ENCODE assay signal across 15 cellular contexts in genomic region chr5:132277971-132278964, GRCh38. TPM values are rescaled to one million over a fixed set of nuclear protein-coding genes. Genes with fewer than 3 reads are reported as not detected.
DNase-seq lines count a peak whose midpoint lies in the region; ATAC-seq, FAIRE-seq and TF ChIP-seq lines count a peak whose summit lies in the region.
"Had no signal": no experiment of that assay in that cellular context is flagged by ENCODE, and none has a peak within 500 bp of the region (broad histone marks: within the 10 kb centered on the region; RNA-seq: fewer than 3 reads in every experiment).

No MANE protein-coding gene starts in this region.

- FAIRE-seq in K562 (lab: Jason Lieb, UNC): peak; percentile 98
- FAIRE-seq: G401.6 had no signal

- H3K9me1 ChIP-seq in K562 (ENCODE audit: control insufficient read depth, insufficient read depth, low read length): no peaks in the 10 kb centered on the region

- POLR2A ChIA-PET in K562 (lab: Yijun Ruan, JAX): interaction anchor here (0.6 to 2.5 kb wide), 12 partner anchors 11 to 207 kb away, joined by 3 to 26 read pairs (median 4); partner anchors contain the start of gene SLC22A4

- peak overlapping the region; percentile 48 for H3K27ac Mint-ChIP-seq in mesothelial cell of epicardium
- H3K27ac Mint-ChIP-seq: activated CD8-positive, alpha-beta T cell treated with anti-CD3 and anti-CD28 coated beads, Interleukin-2, amount 10 ng/mL, durations not matched to agents 7 days and 5 days; effector memory CD8-positive, alpha-beta T cell had no signal

- H3K4me3 ChIP-seq in BLaER1 treated with 17β-estradiol and CSF1 and Interleukin-3, amounts not matched to agents 10 nM and 100 nM: no peak overlapping the region
- H3K4me3 ChIP-seq in K562 (no peak overlapping the region), brain microvascular endothelial cell (ENCODE audit: low read depth, low read length) (no peak overlapping the region)
- H3K4me3 ChIP-seq: breast epithelium had no signal

- intact Hi-C loops in K562 (cut with micrococcal nuclease): loop anchor here (1.0 to 2.0 kb wide), 3 partner anchors 15 to 218 kb away; no protein-coding TSS in a partner anchor

- TF ChIP-seq CTCF in K562 (IDR thresholded peaks at IDR 0.05 in 2 of 3, conservative IDR thresholded peaks at IDR 0.05 in 1 of 3; ENCODE audit: insufficient read depth in 2 of 3, low read depth in 1 of 3, low read length in 3 of 3) (0 out of 6 replicates have a peak, but pooled peaks have one; percentile 8 to 25 (median 20)), mesothelial cell of epicardium (IDR thresholded peaks at IDR 0.05; ENCODE audit: unreplicated experiment) (no peak), brain microvascular endothelial cell (IDR thresholded peaks at IDR 0.05; ENCODE audit: low read depth, low read length, missing control alignments) (no peak)

- TF ChIP-seq POLR2A in K562 (conservative IDR thresholded peaks at IDR 0.05): no peak

- H3K4me3 Mint-ChIP-seq in mesothelial cell of epicardium: no peak overlapping the region
- H3K4me3 Mint-ChIP-seq: activated CD8-positive, alpha-beta T cell treated with anti-CD3 and anti-CD28 coated beads, Interleukin-2, amount 10 ng/mL, durations not matched to agents 7 days and 5 days; effector memory CD8-positive, alpha-beta T cell had no signal

- no peaks in the 10 kb centered on the region; a peak in 1 of 22 replicates for H4K20me1 ChIP-seq in BLaER1 treated with 17β-estradiol and CSF1 and Interleukin-3, amounts not matched to agents 10 nM and 100 nM
- H4K20me1 ChIP-seq in K562 (replicated peaks; ENCODE audit: control insufficient read depth, insufficient read depth, low read length): no peaks in the 10 kb centered on the region

- BruUV-seq in K562 (replicated peaks; lab: Mats Ljungman, UMichigan): no TSS peak

- no peaks in the 10 kb centered on the region for H3K36me3 ChIP-seq in BLaER1 treated with 17β-estradiol and CSF1 and Interleukin-3, amounts not matched to agents 10 nM and 100 nM
- H3K36me3 ChIP-seq in K562 (ENCODE audit: control insufficient read depth, insufficient read depth, low read length): no peaks in the 10 kb centered on the region
- peaks cover 8% of the 10 kb centered on the region for H3K36me3 ChIP-seq in brain microvascular endothelial cell (replicated peaks)
- H3K36me3 ChIP-seq: breast epithelium had no signal

- peaks cover 5% of the 10 kb centered on the region for H3K36me3 Mint-ChIP-seq in mesothelial cell of epicardium

- H3K9ac ChIP-seq in BLaER1 treated with 17β-estradiol and CSF1 and Interleukin-3, amounts not matched to agents 10 nM and 100 nM: no peak overlapping the region
- H3K9ac ChIP-seq in K562 (ENCODE audit: insufficient read depth in 1 of 2, low read depth in 2 of 2, low read length in 2 of 2): peak overlapping the region; percentile 33 to 45; a peak in 3 of 4 replicates

- no peak overlapping the region for H3K27ac ChIP-seq in BLaER1 treated with 17β-estradiol and CSF1 and Interleukin-3, amounts not matched to agents 10 nM and 100 nM
- H3K27ac ChIP-seq in K562 (ENCODE audit: extremely low read depth, low read depth, low read length): peak overlapping the region; percentile 52
- H3K27ac ChIP-seq in brain microvascular endothelial cell: no peak overlapping the region
- H3K27ac ChIP-seq: breast epithelium, VCaP had no signal

- H3K9me3 Mint-ChIP-seq in mesothelial cell of epicardium: no peaks in the 10 kb centered on the region
- H3K9me3 Mint-ChIP-seq: effector memory CD8-positive, alpha-beta T cell had no signal

- WGBS in K562 (ENCODE audit: insufficient coverage, low coverage, missing lambda C conversion rate): 45% methylated on average over 7 of the region's 7 CpGs

- H3K79me2 ChIP-seq in K562 (ENCODE audit: control insufficient read depth, insufficient read depth, low read length): no peaks in the 10 kb centered on the region

- peaks cover 19% of the 10 kb centered on the region for H3K4me1 Mint-ChIP-seq in mesothelial cell of epicardium

- H3K27me3 Mint-ChIP-seq in mesothelial cell of epicardium (ENCODE audit: low read depth): no peaks in the 10 kb centered on the region

- H3K4me2 ChIP-seq in BLaER1 treated with 17β-estradiol and CSF1 and Interleukin-3, amounts not matched to agents 10 nM and 100 nM: peak overlapping the region in 8 of 11 experiments; percentile 33 to 62 (median 50); a peak in 16 of 22 replicates
- H3K4me2 ChIP-seq in K562 (ENCODE audit: insufficient read depth, low read length): peak overlapping the region; percentile 24; the same call in 1 of the 2 replicates

- TF ChIP-seq RAD21 in K562 (CRISPR knock-in tag; conservative IDR thresholded peaks at IDR 0.05 in 1 of 2, IDR thresholded peaks at IDR 0.05 in 1 of 2): 0 out of 4 replicates have a peak, but pooled peaks of 1 of the 2 experiments have one; percentile 18

- DNase-seq in K562 (ENCODE audit: extremely low read depth in 1 of 4, low spot score in 3 of 4) (peak; percentile 66 to 90 (median 78)), mesothelial cell of epicardium (ENCODE audit: low spot score in 2 of 2, unreplicated experiment in 2 of 2) (no peak), brain microvascular endothelial cell (no peak)
- no peak for DNase-seq in effector CD8-positive, alpha-beta T cell (lab: John Stamatoyannopoulos, UW)
- no peak for DNase-seq in stimulated activated CD4-positive, alpha-beta T cell treated with anti-CD3 and anti-CD28 coated beads, Interleukin-2, amount 100 ng/mL, for 48 hours
- DNase-seq: ACHN; activated CD8-positive, alpha-beta T cell treated with anti-CD3 and anti-CD28 coated beads, Interleukin-2, amount 10 ng/mL, durations not matched to agents 7 days and 5 days; effector memory CD8-positive, alpha-beta T cell; NCI-H187; NCI-H524; PC-3 had no signal

- in situ Hi-C loops in K562 (cut with MboI) (no loop called here), brain microvascular endothelial cell (cut with HindIII; ENCODE audit: low pct_ligation_motif_present, low sequenced_read_pairs) (no loop called here)

- H2AFZ ChIP-seq in K562 (ENCODE audit: low read depth, low read length): peak overlapping the region; percentile 83

- CTCF ChIA-PET in K562 (lab: Yijun Ruan, JAX; ENCODE audit: low intra/inter-chr PET ratio): no interaction called here

- H3K4me1 ChIP-seq in BLaER1 treated with 17β-estradiol and CSF1 and Interleukin-3, amounts not matched to agents 10 nM and 100 nM: peaks cover 13 to 21% (median 16%) of the 10 kb centered on the region in 10 experiments; a peak in 19 of 20 replicates
- peaks cover 40 to 44% of the 10 kb centered on the region in 2 experiments; a peak in 4 of 5 replicates for H3K4me1 ChIP-seq in K562 (replicated peaks in 1 of 2; ENCODE audit: control insufficient read depth in 2 of 2, insufficient read depth in 2 of 2, low read length in 2 of 2)
- H3K4me1 ChIP-seq: breast epithelium had no signal

- TF ChIP-seq EP300 in K562 (IDR thresholded peaks at IDR 0.05; ENCODE audit: low read length): no peak

- no peaks in the 10 kb centered on the region for H3K27me3 ChIP-seq in BLaER1 treated with 17β-estradiol and CSF1 and Interleukin-3, amounts not matched to agents 10 nM and 100 nM
- H3K27me3 ChIP-seq in K562 (ENCODE audit: control insufficient read depth in 2 of 2, insufficient read depth in 2 of 2, low read length in 2 of 2) (no peaks in the 10 kb centered on the region), brain microvascular endothelial cell (replicated peaks) (no peaks in the 10 kb centered on the region)
- H3K27me3 ChIP-seq: breast epithelium had no signal

- H3K9me3 ChIP-seq in BLaER1 treated with 17β-estradiol and CSF1 and Interleukin-3, amounts not matched to agents 10 nM and 100 nM (replicated peaks in 1 of 11): peaks cover 0 to 12% (median 9%) of the 10 kb centered on the region in 11 experiments; a peak in 16 of 22 replicates
- H3K9me3 ChIP-seq in K562 (replicated peaks; ENCODE audit: control insufficient read depth, insufficient read depth, low read depth, low read length): no peaks in the 10 kb centered on the region; the same call in 1 of the 2 replicates
- H3K9me3 ChIP-seq: breast epithelium had no signal

- peak; percentile 89 for ATAC-seq in K562
- ATAC-seq: activated CD8-positive, alpha-beta T cell treated with anti-CD3 and anti-CD28 coated beads, Interleukin-2, amount 10 ng/mL, durations not matched to agents 7 days and 5 days; effector memory CD8-positive, alpha-beta T cell; PC-3 had no signal

RNA-seq across cellular contexts. Expression of gene SLC22A4, which starts 15.9 kb away (rescaled TPM):
- total RNA-seq in K562 (2011; cell fraction: chromatin; rRNA removed; ENCODE audit: low replicate concordance): 10.8 and 13.1 TPM in 2 replicates
- 15.8 and 21.3 TPM in 2 replicates for total RNA-seq in K562 (2011; cell fraction: nucleolus; rRNA removed)
- total RNA-seq in K562 (2011; cell fraction: nucleoplasm; rRNA removed): 10.2 and 12.6 TPM in 2 replicates
- total RNA-seq in K562 (2014; rRNA removed) (6.5 and 7.9 TPM in 2 replicates), K562 (2014; rRNA removed; fragmentation: Illumina TruSeq; extraction: Trizol) (5.7 and 6.2 TPM in 2 replicates), K562 (2015; rRNA removed; fragmentation: Illumina TruSeq; extraction: Trizol) (4.5 and 4.8 TPM in 2 replicates), K562 (2021) (7.6 and 9.6 TPM in 2 replicates), mesothelial cell of epicardium (2.1 to 2.4 TPM (median 2.2 TPM) in 3 replicates)
- polyA plus RNA-seq in K562 (2011; rRNA removed) (5.2 and 9.5 TPM in 2 replicates), K562 (2014; fragmentation: Illumina TruSeq; extraction: Trizol) (5.8 and 6.1 TPM in 2 replicates), K562 (2014; fragmentation: Nextera tagmentation; extraction: Ambion mirVana) (1 to 10 TPM; 2.7 to 2.9 TPM), K562 (2014; rRNA removed) (6.0 and 7.0 TPM in 2 replicates)
- 3.8 and 8.4 TPM in 2 replicates for polyA plus RNA-seq in K562 (2011; cell fraction: cytosol; rRNA removed)
- polyA plus RNA-seq in K562 (2011; cell fraction: nucleus; rRNA removed): 9.1 and 22.6 TPM in 2 replicates
- polyA plus RNA-seq in K562 (2012): 1.1 and 2.8 TPM in 2 replicates
- polyA minus RNA-seq in K562 (2011; rRNA and poly(A)+ RNA removed): 4.2 and 9.2 TPM in 2 replicates
- polyA minus RNA-seq in K562 (2011; cell fraction: cytosol; rRNA and poly(A)+ RNA removed): 4.4 and 7.5 TPM in 2 replicates
- polyA minus RNA-seq in K562 (2011; cell fraction: nucleus; rRNA and poly(A)+ RNA removed): 7.0 and 13.3 TPM in 2 replicates
- total RNA-seq: activated CD8-positive, alpha-beta T cell treated with anti-CD3 and anti-CD28 coated beads, Interleukin-2, amount 10 ng/mL, durations not matched to agents 7 days and 5 days had no signal

RNA-seq across cellular contexts. Expression of gene PDLIM4, which starts 20.8 kb away (rescaled TPM):
- 15.3 and 55.6 TPM in 2 replicates for total RNA-seq in K562 (2011; cell fraction: chromatin; rRNA removed; ENCODE audit: low replicate concordance)
- total RNA-seq in K562 (2011; cell fraction: nucleolus; rRNA removed): 40.3 and 43.7 TPM in 2 replicates
- 22.2 and 23.8 TPM in 2 replicates for total RNA-seq in K562 (2011; cell fraction: nucleoplasm; rRNA removed)
- total RNA-seq in K562 (2014; rRNA removed) (13.1 and 22.8 TPM in 2 replicates), K562 (2014; rRNA removed; fragmentation: Illumina TruSeq; extraction: Trizol) (3.5 and 4.5 TPM in 2 replicates), K562 (2015; rRNA removed; fragmentation: Illumina TruSeq; extraction: Trizol) (12.1 and 12.3 TPM in 2 replicates), K562 (2021) (31.5 and 32.8 TPM in 2 replicates), mesothelial cell of epicardium (48.8 to 50.7 TPM (median 50.1 TPM) in 3 replicates)
- polyA plus RNA-seq in K562 (2011; rRNA removed) (13.6 and 17.2 TPM in 2 replicates), K562 (2014; fragmentation: Illumina TruSeq; extraction: Trizol) (28.9 and 44.6 TPM in 2 replicates), K562 (2014; fragmentation: Nextera tagmentation; extraction: Ambion mirVana) (under 1 TPM; 0.28 to 0.73 TPM), K562 (2014; rRNA removed) (14.0 and 21.3 TPM in 2 replicates)
- polyA plus RNA-seq in K562 (2011; cell fraction: cytosol; rRNA removed): 29.6 and 178 TPM in 2 replicates
- polyA plus RNA-seq in K562 (2011; cell fraction: nucleus; rRNA removed): 34.4 and 101 TPM in 2 replicates
- 25.0 and 31.0 TPM in 2 replicates for polyA plus RNA-seq in K562 (2012)
- polyA minus RNA-seq in K562 (2011; rRNA and poly(A)+ RNA removed): 3.7 and 7.8 TPM in 2 replicates
- polyA minus RNA-seq in K562 (2011; cell fraction: cytosol; rRNA and poly(A)+ RNA removed): 29.4 and 30.8 TPM in 2 replicates
- polyA minus RNA-seq in K562 (2011; cell fraction: nucleus; rRNA and poly(A)+ RNA removed): 19.0 and 26.5 TPM in 2 replicates
- total RNA-seq: activated CD8-positive, alpha-beta T cell treated with anti-CD3 and anti-CD28 coated beads, Interleukin-2, amount 10 ng/mL, durations not matched to agents 7 days and 5 days had no signal

RNA-seq across cellular contexts. Expression of gene P4HA2, which starts 50.6 kb away (rescaled TPM):
- 85.5 and 109 TPM in 2 replicates for total RNA-seq in K562 (2011; cell fraction: chromatin; rRNA removed; ENCODE audit: low replicate concordance)
- total RNA-seq in K562 (2011; cell fraction: nucleolus; rRNA removed): 93.4 and 102 TPM in 2 replicates
- 98.7 and 106 TPM in 2 replicates for total RNA-seq in K562 (2011; cell fraction: nucleoplasm; rRNA removed)
- total RNA-seq in K562 (2014; rRNA removed) (11.9 and 12.1 TPM in 2 replicates), K562 (2014; rRNA removed; fragmentation: Illumina TruSeq; extraction: Trizol) (11.6 and 12.7 TPM in 2 replicates), K562 (2015; rRNA removed; fragmentation: Illumina TruSeq; extraction: Trizol) (11.2 and 11.4 TPM in 2 replicates), K562 (2021) (14.2 and 14.3 TPM in 2 replicates), mesothelial cell of epicardium (66.3 to 68.7 TPM (median 66.9 TPM) in 3 replicates)
- polyA plus RNA-seq in K562 (2011; rRNA removed) (50.0 and 59.7 TPM in 2 replicates), K562 (2014; fragmentation: Illumina TruSeq; extraction: Trizol) (10.7 and 12.5 TPM in 2 replicates), K562 (2014; fragmentation: Nextera tagmentation; extraction: Ambion mirVana) (10 to 100 TPM; 17.9 to 29.2 TPM), K562 (2014; rRNA removed) (9.6 and 10.7 TPM in 2 replicates)
- polyA plus RNA-seq in K562 (2011; cell fraction: cytosol; rRNA removed): 34.9 and 51.8 TPM in 2 replicates
- 59.8 and 76.7 TPM in 2 replicates for polyA plus RNA-seq in K562 (2011; cell fraction: nucleus; rRNA removed)
- polyA plus RNA-seq in K562 (2012): 20.8 and 31.5 TPM in 2 replicates
- 50.0 and 59.9 TPM in 2 replicates for polyA minus RNA-seq in K562 (2011; rRNA and poly(A)+ RNA removed)
- polyA minus RNA-seq in K562 (2011; cell fraction: cytosol; rRNA and poly(A)+ RNA removed): 21.2 and 21.5 TPM in 2 replicates
- polyA minus RNA-seq in K562 (2011; cell fraction: nucleus; rRNA and poly(A)+ RNA removed): 18.2 and 27.4 TPM in 2 replicates

Comparison
In these comparisons a context has a peak if more than half of its experiments do, and no peak if none do; other contexts are left out.
1. H3K9ac ChIP-seq: peak in K562 (2 of 2); none in BLaER1 treated with 17β-estradiol and CSF1 and Interleukin-3, amounts not matched to agents 10 nM and 100 nM (0 of 11).
2. DNase-seq: peak in K562 (4 of 4); none in mesothelial cell of epicardium (0 of 2), brain microvascular endothelial cell (single experiment), effector CD8-positive, alpha-beta T cell (single experiment) and stimulated activated CD4-positive, alpha-beta T cell treated with anti-CD3 and anti-CD28 coated beads, Interleukin-2, amount 100 ng/mL, for 48 hours (0 of 2).
3. CTCF ChIP-seq: peak in K562 (3 of 3); none in mesothelial cell of epicardium (single experiment) and brain microvascular endothelial cell (single experiment).